ENCODE assay signal across 2 cellular contexts in the genomic region with DNA sequence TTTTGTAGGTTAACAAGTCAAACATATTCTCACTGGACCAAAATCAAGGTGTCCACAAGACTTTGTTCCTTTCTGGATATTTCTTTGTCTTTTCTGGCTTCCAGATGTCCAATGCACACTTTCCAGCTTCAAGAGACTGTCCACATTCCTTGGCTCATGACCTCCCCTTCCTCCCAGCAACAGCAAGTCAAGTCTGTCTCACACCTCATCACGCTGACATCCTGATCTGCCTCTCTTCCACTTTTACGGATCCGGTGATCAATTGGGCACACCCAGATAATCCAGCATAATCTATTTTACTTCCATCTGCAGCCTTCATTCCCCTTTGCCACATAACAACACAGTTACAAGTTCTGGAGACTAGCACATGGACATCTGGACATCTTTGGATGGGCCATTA.
TF ChIP-seq lines count a peak whose summit lies in the region.

No MANE protein-coding gene starts in this region.

TF ChIP-seq in GM12891, 5 proteins besides CTCF, POLR2A, EP300 and RAD21:
- TF ChIP-seq POLR2AphosphoS5 (IDR thresholded peaks at IDR 0.05; ENCODE audit: low read depth, low read length) (peak; percentile 71; the same call in 1 of the 2 replicates), TAF1 (IDR thresholded peaks at IDR 0.05; ENCODE audit: low read depth, low read length) (no peak), PAX5 (IDR thresholded peaks at IDR 0.05; ENCODE audit: insufficient read depth, low read length, severe bottlenecking) (no peak), SPI1 (IDR thresholded peaks at IDR 0.05; ENCODE audit: low read depth, low read length) (no peak)

TF ChIP-seq in GM12878, 131 proteins besides CTCF, POLR2A, EP300 and RAD21:
- TF ChIP-seq POLR2AphosphoS5 (IDR thresholded peaks at IDR 0.05; ENCODE audit: low read length): peak; percentile 69; the same call in 1 of the 2 replicates
- TF ChIP-seq SMAD5 (IDR thresholded peaks at IDR 0.05; ENCODE audit: low read depth): 0 out of 2 replicates have a peak, but pooled peaks have one; percentile 21
- TF ChIP-seq IKZF2 (IDR thresholded peaks at IDR 0.05): no peak
- TF ChIP-seq TBL1XR1 (IDR thresholded peaks at IDR 0.05; ENCODE audit: low read depth, low read length): no peak
